Comparison of ENCODE assay signal across 17 cellular contexts in the genomic region with DNA sequence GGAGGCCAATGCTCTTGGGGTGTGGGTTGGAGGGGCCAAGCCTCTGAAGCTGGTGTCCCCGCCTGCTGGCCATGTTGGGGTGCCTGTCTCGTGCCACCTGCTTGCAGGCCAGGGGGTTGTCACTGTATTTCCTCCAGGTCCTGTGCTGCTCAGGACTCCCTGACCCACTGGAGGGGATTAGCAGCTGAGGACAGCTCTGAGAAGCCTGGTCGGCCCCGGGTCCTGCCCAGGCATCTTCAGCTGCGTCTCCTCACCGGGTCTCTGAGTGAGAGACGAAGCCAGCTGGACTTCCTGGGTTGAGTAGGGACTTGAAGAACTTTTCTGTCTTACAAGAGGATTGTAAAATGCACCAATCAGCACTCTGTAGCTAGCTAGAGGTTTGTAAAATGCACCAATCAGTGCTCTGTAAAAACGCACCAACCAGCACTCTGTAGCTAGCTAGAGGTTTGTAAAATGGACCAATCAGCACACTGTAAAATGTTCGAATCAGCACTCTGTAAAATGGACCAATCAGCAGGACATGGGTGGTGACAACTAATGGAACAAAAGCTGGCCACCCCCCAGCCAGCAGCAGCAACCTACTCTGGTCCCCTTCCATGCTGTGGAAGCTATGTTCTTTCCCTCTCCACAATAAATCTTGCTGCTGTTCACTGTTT. TPM values are rescaled to one million over a fixed set of nuclear protein-coding genes. Genes with fewer than 3 reads are reported as not detected.
DNase-seq lines count a peak whose midpoint lies in the region; TF ChIP-seq lines count a peak whose summit lies in the region.
"Had no signal": no experiment of that assay in that cellular context is flagged by ENCODE, and none has a peak within 500 bp of the region (broad histone marks: within the 10 kb centered on the region; RNA-seq: fewer than 3 reads in every experiment).

No MANE protein-coding gene starts in this region.

- H3K36me3 ChIP-seq in HEK293 (ENCODE audit: control insufficient read depth in 2 of 2, insufficient read depth in 1 of 2, low read length in 2 of 2) (no peaks in the 10 kb centered on the region), neuronal stem cell (replicated peaks in 1 of 2; ENCODE audit: control insufficient read depth in 2 of 2, insufficient read depth in 2 of 2, low read length in 2 of 2) (no peaks in the 10 kb centered on the region), tibial artery (no peaks in the 10 kb centered on the region), mesenchymal stem cell (ENCODE audit: control insufficient read depth in 1 of 2, insufficient read depth in 2 of 2, low read depth in 1 of 2, low read length in 2 of 2) (no peaks in the 10 kb centered on the region)
- H3K36me3 ChIP-seq: HAP-1, ovary had no signal

- no peak for DNase-seq in activated CD4-positive, alpha-beta T cell treated with anti-CD3 and anti-CD28 coated beads, Interleukin-2, amount 10 ng/mL, durations not matched to agents 7 days and 5 days
- DNase-seq in activated CD4-positive, alpha-beta T cell treated with anti-CD3 and anti-CD28 coated beads, Interleukin-2, amount 50 U/mL, for 4 hours, result no peak
- DNase-seq in T-helper 2 cell treated with Interferon-gamma antibody and Interleukin-4, amounts not matched to agents 5 μg/mL and 100 μg/mL, for 36 hours (ENCODE audit: low spot score), result no peak
- DNase-seq in neuronal stem cell (ENCODE audit: low spot score) (no peak), tibial artery (no peak), mesenchymal stem cell (no peak), DMS 273 treated with DMSO at 0.1 percent for 48 hours (lab: John Stamatoyannopoulos, UW) (no peak)
- DNase-seq: DMS53, NCI-H1048, NCI-H2081 treated with DMSO at 0.1 percent for 48 hours, NCI-H510A had no signal

- peaks cover 13% of the 10 kb centered on the region for H3K4me1 Mint-ChIP-seq in activated CD4-positive, alpha-beta T cell treated with anti-CD3 and anti-CD28 coated beads, Interleukin-2, amount 10 ng/mL, durations not matched to agents 7 days and 5 days
- peaks cover 17% of the 10 kb centered on the region for H3K4me1 Mint-ChIP-seq in T-helper 2 cell treated with Interferon-gamma antibody and Interleukin-4, amounts not matched to agents 5 μg/mL and 100 μg/mL, for 36 hours (ENCODE audit: low read depth)

- H3K27me3 ChIP-seq in neuronal stem cell (ENCODE audit: control insufficient read depth in 3 of 3, insufficient read depth in 3 of 3, low read depth in 1 of 3, low read length in 3 of 3) (peaks cover 0 to 38% (median 0%) of the 10 kb centered on the region in 3 experiments), tibial artery (peaks cover 0 to 47% of the 10 kb centered on the region in 2 donors), mesenchymal stem cell (ENCODE audit: control insufficient read depth in 1 of 2, insufficient read depth in 1 of 2, low read length in 2 of 2) (peaks cover 0 to 35% of the 10 kb centered on the region in 2 experiments)
- H3K27me3 ChIP-seq: ovary had no signal

- no peak overlapping the region for H2BK5ac ChIP-seq in neuronal stem cell (ENCODE audit: low read length)
- no peak overlapping the region for H2BK5ac ChIP-seq in mesenchymal stem cell (ENCODE audit: low read depth, low read length, poor library complexity, severe bottlenecking)

- H3K36me3 Mint-ChIP-seq in activated CD4-positive, alpha-beta T cell treated with anti-CD3 and anti-CD28 coated beads, Interleukin-2, amount 10 ng/mL, durations not matched to agents 7 days and 5 days (ENCODE audit: low read depth), result no peaks in the 10 kb centered on the region
- no peaks in the 10 kb centered on the region for H3K36me3 Mint-ChIP-seq in T-helper 2 cell treated with Interferon-gamma antibody and Interleukin-4, amounts not matched to agents 5 μg/mL and 100 μg/mL, for 36 hours (ENCODE audit: low read depth)
- H3K36me3 Mint-ChIP-seq: activated naive CD8-positive, alpha-beta T cell treated with anti-CD3 and anti-CD28 coated beads, Interleukin-2, amount 10 ng/mL, durations not matched to agents 7 days and 5 days; IgD-negative memory B cell had no signal

- H3K18ac ChIP-seq in neuronal stem cell (ENCODE audit: low read length) (peak overlapping the region; percentile 80), mesenchymal stem cell (ENCODE audit: low read depth in 1 of 2, low read length in 2 of 2) (no peak overlapping the region)

- H4K8ac ChIP-seq in neuronal stem cell (ENCODE audit: low read depth, low read length) (no peak overlapping the region), mesenchymal stem cell (ENCODE audit: low read length) (no peak overlapping the region)

- TF ChIP-seq CTCF in HEK293 (tag by site-specific recombination; IDR thresholded peaks at IDR 0.05), result no peak
- no peak for TF ChIP-seq CTCF in tibial artery (IDR thresholded peaks at IDR 0.05)

- intact Hi-C loops in tibial artery (cut with DNase I; ENCODE audit: low total_unique reads), result no loop called here

- H3K79me1 ChIP-seq in neuronal stem cell (ENCODE audit: low read depth, low read length) (peaks cover 3% of the 10 kb centered on the region), mesenchymal stem cell (replicated peaks; ENCODE audit: low read length, poor library complexity, severe bottlenecking) (no peaks in the 10 kb centered on the region)

- H3K14ac ChIP-seq in neuronal stem cell (ENCODE audit: low read length) (no peak overlapping the region), mesenchymal stem cell (ENCODE audit: low read length in 2 of 2) (no peak overlapping the region)

- H2BK12ac ChIP-seq in neuronal stem cell (ENCODE audit: low read length) (no peak overlapping the region), mesenchymal stem cell (ENCODE audit: low read length in 2 of 2) (no peak overlapping the region)

- H3K23ac ChIP-seq in neuronal stem cell (ENCODE audit: low read depth, low read length, poor library complexity) (no peak overlapping the region), mesenchymal stem cell (ENCODE audit: low read length in 2 of 2) (no peak overlapping the region)

- H2AFZ ChIP-seq in neuronal stem cell (ENCODE audit: low read length) (no peak overlapping the region), mesenchymal stem cell (ENCODE audit: low read depth, low read length) (no peak overlapping the region)

- H3K9ac ChIP-seq in neuronal stem cell (ENCODE audit: low read depth, low read length, poor library complexity) (no peak overlapping the region), mesenchymal stem cell (ENCODE audit: low read length) (no peak overlapping the region)

- H2BK120ac ChIP-seq in neuronal stem cell (ENCODE audit: low read depth, low read length) (no peak overlapping the region), mesenchymal stem cell (ENCODE audit: low read depth, low read length) (no peak overlapping the region)

- H3K4me1 ChIP-seq in HEK293 (ENCODE audit: control insufficient read depth, insufficient read depth, low read length) (no peaks in the 10 kb centered on the region), neuronal stem cell (ENCODE audit: control insufficient read depth in 2 of 2, insufficient read depth in 1 of 2, low read depth in 1 of 2, low read length in 2 of 2) (peaks cover 1 to 5% of the 10 kb centered on the region in 2 donors), tibial artery (no peaks in the 10 kb centered on the region), mesenchymal stem cell (ENCODE audit: control insufficient read depth, insufficient read depth, low read depth, low read length) (no peaks in the 10 kb centered on the region)
- H3K4me1 ChIP-seq: HAP-1 had no signal

- H3K27ac ChIP-seq in HEK293 (ENCODE audit: extremely low read depth, low read depth, low read length) (no peak overlapping the region), neuronal stem cell (replicated peaks; ENCODE audit: low read length) (no peak overlapping the region), tibial artery (no peak overlapping the region), mesenchymal stem cell (ENCODE audit: low read length, poor library complexity, severe bottlenecking) (no peak overlapping the region)
- H3K27ac ChIP-seq: ovary had no signal

- H3K4me2 ChIP-seq in neuronal stem cell (ENCODE audit: insufficient read depth, low read length, poor library complexity, severe bottlenecking), result no peak overlapping the region
- H3K4me2 ChIP-seq in mesenchymal stem cell (ENCODE audit: low read length, poor library complexity, severe bottlenecking), result no peak overlapping the region

- H2BK15ac ChIP-seq in neuronal stem cell (ENCODE audit: low read length) (no peak overlapping the region), mesenchymal stem cell (ENCODE audit: low read depth, poor library complexity, severe bottlenecking) (no peak overlapping the region)

- H3K9me3 ChIP-seq in HEK293 (ENCODE audit: control insufficient read depth, insufficient read depth, low read depth, low read length) (no peaks in the 10 kb centered on the region), neuronal stem cell (replicated peaks in 1 of 2; ENCODE audit: control insufficient read depth in 2 of 2, insufficient read depth in 1 of 2, low read depth in 1 of 2, low read length in 2 of 2) (peaks cover 0 to 2% of the 10 kb centered on the region in 2 donors), tibial artery (no peaks in the 10 kb centered on the region), mesenchymal stem cell (ENCODE audit: control insufficient read depth, low read length) (no peaks in the 10 kb centered on the region)
- H3K9me3 ChIP-seq: HAP-1, ovary had no signal

- H2AK5ac ChIP-seq in neuronal stem cell (ENCODE audit: low read depth, low read length) (no peak overlapping the region), mesenchymal stem cell (ENCODE audit: low read length, severe bottlenecking) (no peak overlapping the region)

- POLR2A ChIA-PET in activated CD4-positive, alpha-beta T cell treated with anti-CD3 and anti-CD28 coated beads, Interleukin-2, amount 10 ng/mL, durations not matched to agents 7 days and 5 days (lab: Charles Lee), result no interaction called here
- POLR2A ChIA-PET in HEK293 (lab: Yijun Ruan, JAX), result no interaction called here

- H3K4me3 Mint-ChIP-seq in activated CD4-positive, alpha-beta T cell treated with anti-CD3 and anti-CD28 coated beads, Interleukin-2, amount 10 ng/mL, durations not matched to agents 7 days and 5 days, result no peak overlapping the region
- H3K4me3 Mint-ChIP-seq in T-helper 2 cell treated with Interferon-gamma antibody and Interleukin-4, amounts not matched to agents 5 μg/mL and 100 μg/mL, for 36 hours, result peak overlapping the region; percentile 46

- peak overlapping the region; percentile 64 for H3K27ac Mint-ChIP-seq in activated CD4-positive, alpha-beta T cell treated with anti-CD3 and anti-CD28 coated beads, Interleukin-2, amount 10 ng/mL, durations not matched to agents 7 days and 5 days
- peak overlapping the region; percentile 41 for H3K27ac Mint-ChIP-seq in T-helper 2 cell treated with Interferon-gamma antibody and Interleukin-4, amounts not matched to agents 5 μg/mL and 100 μg/mL, for 36 hours
- H3K27ac Mint-ChIP-seq: activated T-cell treated with anti-CD3 and anti-CD28 coated beads, Interleukin-2, amount 50 U/mL, for 72 hours had no signal

- no peak overlapping the region for H3K4me3 ChIP-seq in HEK293 (ENCODE audit: low read depth, low read length)
- H3K4me3 ChIP-seq in neuronal stem cell (ENCODE audit: low read length in 2 of 2), result no peak overlapping the region
- H3K4me3 ChIP-seq in tibial artery, result no peak overlapping the region
- no peak overlapping the region for H3K4me3 ChIP-seq in mesenchymal stem cell (ENCODE audit: insufficient read depth in 1 of 2, low read depth in 1 of 2, low read length in 2 of 2)
- H3K4me3 ChIP-seq: HAP-1, ovary had no signal

- CTCF ChIA-PET in activated CD4-positive, alpha-beta T cell treated with anti-CD3 and anti-CD28 coated beads, Interleukin-2, amount 10 ng/mL, durations not matched to agents 7 days and 5 days (lab: Charles Lee), result interaction anchor here (0.9 to 2.4 kb wide), 4 partner anchors 10 to 64 kb away, joined by 3 to 5 read pairs (median 4); no protein-coding TSS in a partner anchor
- CTCF ChIA-PET in HEK293 (lab: Yijun Ruan, JAX), result no interaction called here

- H3K27me3 Mint-ChIP-seq in activated CD4-positive, alpha-beta T cell treated with anti-CD3 and anti-CD28 coated beads, Interleukin-2, amount 10 ng/mL, durations not matched to agents 7 days and 5 days, result peaks cover 9% of the 10 kb centered on the region
- H3K27me3 Mint-ChIP-seq in T-helper 2 cell treated with Interferon-gamma antibody and Interleukin-4, amounts not matched to agents 5 μg/mL and 100 μg/mL, for 36 hours (ENCODE audit: low read depth), result peaks cover 16% of the 10 kb centered on the region

- no peaks in the 10 kb centered on the region for H3K9me3 Mint-ChIP-seq in activated CD4-positive, alpha-beta T cell treated with anti-CD3 and anti-CD28 coated beads, Interleukin-2, amount 10 ng/mL, durations not matched to agents 7 days and 5 days
- no peaks in the 10 kb centered on the region for H3K9me3 Mint-ChIP-seq in T-helper 2 cell treated with Interferon-gamma antibody and Interleukin-4, amounts not matched to agents 5 μg/mL and 100 μg/mL, for 36 hours
- H3K9me3 Mint-ChIP-seq: activated naive CD8-positive, alpha-beta T cell treated with anti-CD3 and anti-CD28 coated beads, Interleukin-2, amount 10 ng/mL, durations not matched to agents 7 days and 5 days; activated T-cell treated with anti-CD3 and anti-CD28 coated beads, Interleukin-2, amount 50 U/mL, for 72 hours had no signal

- H4K91ac ChIP-seq in neuronal stem cell (ENCODE audit: low read depth, low read length, poor library complexity), result no peak overlapping the region
- H4K91ac ChIP-seq in mesenchymal stem cell (ENCODE audit: low read length), result no peak overlapping the region

- no CpG with 5 or more reads among the region's 9 CpGs for WGBS in neuronal stem cell (ENCODE audit: extremely low coverage in 2 of 2, insufficient read length in 2 of 2, insufficient replicate concordance in 1 of 2), 2 donors
- 77% methylated on average over 9 of the region's 9 CpGs for WGBS in mesenchymal stem cell

- H3K4ac ChIP-seq in neuronal stem cell (ENCODE audit: low read length) (no peak overlapping the region), mesenchymal stem cell (ENCODE audit: low read depth in 1 of 2, low read length in 2 of 2) (no peak overlapping the region)

RNA-seq across cellular contexts. Expression of a gene that starts 20.6 kb away (rescaled TPM):
- 1 to 10 TPM; 1.4 to 2.2 TPM for total RNA-seq in activated CD4-positive, alpha-beta T cell treated with anti-CD3 and anti-CD28 coated beads, Interleukin-2, amount 10 ng/mL, durations not matched to agents 7 days and 5 days
- 3.3 TPM for polyA plus RNA-seq in neuronal stem cell (2013, experiment 1 of 2)
- polyA plus RNA-seq in neuronal stem cell (2013, experiment 2 of 2), result 3.2 TPM
- polyA plus RNA-seq in mesenchymal stem cell (2013, experiment 1 of 2), result 1.1 TPM
- polyA plus RNA-seq in mesenchymal stem cell (2013, experiment 2 of 2), result 1.1 TPM
